In the genomic region with DNA sequence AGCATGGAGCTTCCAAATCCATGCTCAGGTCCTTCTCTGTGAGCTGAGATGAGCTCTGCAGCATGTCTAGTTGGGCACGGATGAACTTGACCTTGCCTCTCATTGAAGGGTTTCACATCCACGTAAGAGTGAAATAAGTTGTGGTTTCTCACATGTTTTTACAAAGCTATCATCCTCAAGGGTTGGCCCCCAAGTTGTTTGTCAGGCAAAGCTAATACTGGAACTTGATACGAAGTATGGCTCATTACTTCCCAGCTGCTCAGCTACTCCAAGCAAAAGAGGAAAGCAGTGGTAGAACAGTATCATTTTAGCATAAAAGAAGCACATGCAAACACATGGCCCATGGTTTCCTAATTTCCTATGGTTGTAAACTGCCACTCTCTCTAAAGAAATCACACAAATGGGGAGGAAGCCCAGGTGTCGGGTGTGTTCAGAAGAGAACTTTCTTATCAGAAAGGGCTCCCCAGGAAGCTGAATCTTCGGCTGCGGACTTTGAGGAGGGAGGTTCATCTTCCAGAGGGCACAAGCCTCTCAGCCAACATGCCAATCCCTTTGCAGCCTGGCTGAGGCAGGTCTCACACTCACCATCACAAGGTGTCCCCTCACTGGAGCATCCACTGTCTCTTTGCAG, we compare ENCODE assay signal across 11 cellular contexts. TPM values are rescaled to one million over a fixed set of nuclear protein-coding genes. Genes with fewer than 3 reads are reported as not detected.
DNase-seq lines count a peak whose midpoint lies in the region; ATAC-seq lines count a peak whose summit lies in the region.
"Had no signal": no experiment of that assay in that cellular context is flagged by ENCODE, and none has a peak within 500 bp of the region (broad histone marks: within the 10 kb centered on the region; RNA-seq: fewer than 3 reads in every experiment).

No MANE protein-coding gene starts in this region.

- H3K4me3 ChIP-seq in naive thymus-derived CD4-positive, alpha-beta T cell (ENCODE audit: low read length) = no peak overlapping the region
- H3K4me3 ChIP-seq: upper lobe of right lung had no signal

- intact Hi-C loops in activated T-helper 1 cell treated with anti-CD3 and anti-CD28 coated beads, Interleukin-12 subunit alpha, Interleukin-12 subunit beta, Interleukin-2, Interleukin-4 antibody, amounts not matched to agents 30 ng/mL and 10 ng/mL and 1 ng/mL, durations not matched to agents 14 hours and 24 hours and 36 hours (cut with micrococcal nuclease) = loop anchor here (1.0 to 10.0 kb wide), 6 partner anchors 9 to 357 kb away; a partner anchor contains a TSS
- intact Hi-C loops in naive thymus-derived CD4-positive, alpha-beta T cell (cut with micrococcal nuclease) = loop anchor here (1.0 to 2.0 kb wide), 3 partner anchors 49 to 615 kb away; no protein-coding TSS in a partner anchor

- ATAC-seq in GM18519 (IDR thresholded peaks at IDR 0.05; ENCODE audit: low FRiP score, unreplicated experiment) (peak; percentile 81), GM21381 (IDR thresholded peaks at IDR 0.05; ENCODE audit: unreplicated experiment) (peak; percentile 88), HG03097 (IDR thresholded peaks at IDR 0.05; ENCODE audit: low FRiP score, unreplicated experiment) (peak; percentile 74)
- ATAC-seq in naive thymus-derived CD4-positive, alpha-beta T cell = no peak
- ATAC-seq in naive thymus-derived CD8-positive, alpha-beta T cell = no peak
- ATAC-seq: upper lobe of right lung had no signal

- no peak for DNase-seq in activated T-helper 1 cell treated with anti-CD3 and anti-CD28 coated beads, Interleukin-12 subunit alpha, Interleukin-12 subunit beta, Interleukin-2, Interleukin-4 antibody, amounts not matched to agents 30 ng/mL and 10 ng/mL and 1 ng/mL, durations not matched to agents 14 hours and 24 hours and 36 hours (ENCODE audit: low spot score)
- DNase-seq in NCI-H2196 (lab: John Stamatoyannopoulos, UW; ENCODE audit: unreplicated experiment) (no peak), NCI-H1048 (lab: John Stamatoyannopoulos, UW) (no peak)
- no peak for DNase-seq in naive thymus-derived CD4-positive, alpha-beta T cell
- no peak for DNase-seq in naive thymus-derived CD8-positive, alpha-beta T cell
- DNase-seq: amniotic stem cell, NCI-H774, upper lobe of right lung had no signal

- peaks cover 2% of the 10 kb centered on the region for H3K36me3 Mint-ChIP-seq in activated T-helper 1 cell treated with anti-CD3 and anti-CD28 coated beads, Interleukin-12 subunit alpha, Interleukin-12 subunit beta, Interleukin-2, Interleukin-4 antibody, amounts not matched to agents 30 ng/mL and 10 ng/mL and 1 ng/mL, durations not matched to agents 14 hours and 24 hours and 36 hours (ENCODE audit: low read depth)
- no peaks in the 10 kb centered on the region for H3K36me3 Mint-ChIP-seq in naive thymus-derived CD4-positive, alpha-beta T cell
- H3K36me3 Mint-ChIP-seq in naive thymus-derived CD8-positive, alpha-beta T cell = no peaks in the 10 kb centered on the region

- H3K9me3 ChIP-seq in naive thymus-derived CD4-positive, alpha-beta T cell (ENCODE audit: control insufficient read depth in 2 of 3, low read length in 3 of 3) = no peaks in the 10 kb centered on the region
- H3K9me3 ChIP-seq: upper lobe of right lung had no signal

- CTCF ChIA-PET in naive thymus-derived CD4-positive, alpha-beta T cell (lab: Charles Lee) = no interaction called here

- H3K27ac ChIP-seq in naive thymus-derived CD4-positive, alpha-beta T cell (ENCODE audit: low read depth, low read length) = no peak overlapping the region
- H3K27ac ChIP-seq: upper lobe of right lung had no signal

- POLR2A ChIA-PET in naive thymus-derived CD4-positive, alpha-beta T cell (lab: Charles Lee) = no interaction called here
- POLR2A ChIA-PET in naive thymus-derived CD8-positive, alpha-beta T cell (lab: Charles Lee) = no interaction called here

- H3K36me3 ChIP-seq in naive thymus-derived CD4-positive, alpha-beta T cell (ENCODE audit: control insufficient read depth in 2 of 3, insufficient read depth in 3 of 3, low read length in 3 of 3) = no peaks in the 10 kb centered on the region

- H3K27me3 Mint-ChIP-seq in activated T-helper 1 cell treated with anti-CD3 and anti-CD28 coated beads, Interleukin-12 subunit alpha, Interleukin-12 subunit beta, Interleukin-2, Interleukin-4 antibody, amounts not matched to agents 30 ng/mL and 10 ng/mL and 1 ng/mL, durations not matched to agents 14 hours and 24 hours and 36 hours (ENCODE audit: insufficient read depth) = no peaks in the 10 kb centered on the region
- H3K27me3 Mint-ChIP-seq in naive thymus-derived CD4-positive, alpha-beta T cell = peaks cover 0 to 18% (median 8%) of the 10 kb centered on the region in 5 donors
- peaks cover 2 to 8% (median 6%) of the 10 kb centered on the region in 5 donors for H3K27me3 Mint-ChIP-seq in naive thymus-derived CD8-positive, alpha-beta T cell

- H3K9me3 Mint-ChIP-seq in activated T-helper 1 cell treated with anti-CD3 and anti-CD28 coated beads, Interleukin-12 subunit alpha, Interleukin-12 subunit beta, Interleukin-2, Interleukin-4 antibody, amounts not matched to agents 30 ng/mL and 10 ng/mL and 1 ng/mL, durations not matched to agents 14 hours and 24 hours and 36 hours = no peaks in the 10 kb centered on the region
- no peaks in the 10 kb centered on the region for H3K9me3 Mint-ChIP-seq in naive thymus-derived CD4-positive, alpha-beta T cell
- H3K9me3 Mint-ChIP-seq in naive thymus-derived CD8-positive, alpha-beta T cell = no peaks in the 10 kb centered on the region

- peaks cover 33% of the 10 kb centered on the region for H3K4me1 Mint-ChIP-seq in activated T-helper 1 cell treated with anti-CD3 and anti-CD28 coated beads, Interleukin-12 subunit alpha, Interleukin-12 subunit beta, Interleukin-2, Interleukin-4 antibody, amounts not matched to agents 30 ng/mL and 10 ng/mL and 1 ng/mL, durations not matched to agents 14 hours and 24 hours and 36 hours (ENCODE audit: low read depth)
- peaks cover 0 to 41% (median 0%) of the 10 kb centered on the region in 7 donors for H3K4me1 Mint-ChIP-seq in naive thymus-derived CD4-positive, alpha-beta T cell
- peaks cover 0 to 3% (median 0%) of the 10 kb centered on the region in 4 donors for H3K4me1 Mint-ChIP-seq in naive thymus-derived CD8-positive, alpha-beta T cell

- peak overlapping the region; percentile 15 for H3K4me3 Mint-ChIP-seq in activated T-helper 1 cell treated with anti-CD3 and anti-CD28 coated beads, Interleukin-12 subunit alpha, Interleukin-12 subunit beta, Interleukin-2, Interleukin-4 antibody, amounts not matched to agents 30 ng/mL and 10 ng/mL and 1 ng/mL, durations not matched to agents 14 hours and 24 hours and 36 hours
- H3K4me3 Mint-ChIP-seq in naive thymus-derived CD4-positive, alpha-beta T cell = peak overlapping the region in 1 of 10 donors; percentile 42
- no peak overlapping the region for H3K4me3 Mint-ChIP-seq in naive thymus-derived CD8-positive, alpha-beta T cell

- no peaks in the 10 kb centered on the region for H3K4me1 ChIP-seq in naive thymus-derived CD4-positive, alpha-beta T cell (ENCODE audit: control insufficient read depth in 2 of 2, insufficient read depth in 2 of 2, low read length in 2 of 2)

- no peaks in the 10 kb centered on the region for H3K27me3 ChIP-seq in naive thymus-derived CD4-positive, alpha-beta T cell (ENCODE audit: control insufficient read depth in 2 of 2, insufficient read depth in 2 of 2, low read length in 2 of 2)
- H3K27me3 ChIP-seq: upper lobe of right lung had no signal

- peak overlapping the region; percentile 40 for H3K27ac Mint-ChIP-seq in activated T-helper 1 cell treated with anti-CD3 and anti-CD28 coated beads, Interleukin-12 subunit alpha, Interleukin-12 subunit beta, Interleukin-2, Interleukin-4 antibody, amounts not matched to agents 30 ng/mL and 10 ng/mL and 1 ng/mL, durations not matched to agents 14 hours and 24 hours and 36 hours
- H3K27ac Mint-ChIP-seq in naive thymus-derived CD4-positive, alpha-beta T cell = peak overlapping the region in 1 of 9 donors; percentile 55
- H3K27ac Mint-ChIP-seq in naive thymus-derived CD8-positive, alpha-beta T cell = no peak overlapping the region

RNA-seq across cellular contexts. Expression of a gene that starts 45.3 kb away (rescaled TPM):
- total RNA-seq in activated T-helper 1 cell treated with anti-CD3 and anti-CD28 coated beads, Interleukin-12 subunit alpha, Interleukin-12 subunit beta, Interleukin-2, Interleukin-4 antibody, amounts not matched to agents 30 ng/mL and 10 ng/mL and 1 ng/mL, durations not matched to agents 14 hours and 24 hours and 36 hours = 2.6 and 2.9 TPM in 2 replicates
- 10 to 100 TPM in 2 of 5 experiments, under 1 TPM in 3; 0.32 to 27.6 (median 0.61) TPM for total RNA-seq in naive thymus-derived CD4-positive, alpha-beta T cell
- polyA plus RNA-seq in naive thymus-derived CD4-positive, alpha-beta T cell = 1 to 10 TPM in 1 of 2 donors, under 1 TPM in 1; 0.89 to 1.2 TPM
- 1 to 10 TPM; 4.5 TPM for total RNA-seq in naive thymus-derived CD8-positive, alpha-beta T cell
- polyA plus RNA-seq in naive thymus-derived CD8-positive, alpha-beta T cell = 10 to 100 TPM in 1 of 3 donors, 1 to 10 TPM in 1, under 1 TPM in 1; 0.48 to 15.2 (median 1.1) TPM

RNA-seq across cellular contexts. Expression of a gene that starts 51.5 kb away (rescaled TPM):
- not detected in 2 replicates for total RNA-seq in activated T-helper 1 cell treated with anti-CD3 and anti-CD28 coated beads, Interleukin-12 subunit alpha, Interleukin-12 subunit beta, Interleukin-2, Interleukin-4 antibody, amounts not matched to agents 30 ng/mL and 10 ng/mL and 1 ng/mL, durations not matched to agents 14 hours and 24 hours and 36 hours
- not detected for total RNA-seq in naive thymus-derived CD4-positive, alpha-beta T cell
- polyA plus RNA-seq in naive thymus-derived CD4-positive, alpha-beta T cell = not detected
- total RNA-seq in naive thymus-derived CD8-positive, alpha-beta T cell = not detected
- not detected for polyA plus RNA-seq in naive thymus-derived CD8-positive, alpha-beta T cell
- total RNA-seq: upper lobe of right lung had no signal

Comparison
In these comparisons a context has a peak if more than half of its experiments do, and no peak if none do; other contexts are left out.
1. ATAC-seq: peak in GM18519 (single experiment), GM21381 (single experiment) and HG03097 (single experiment); none in naive thymus-derived CD4-positive, alpha-beta T cell (single experiment) and naive thymus-derived CD8-positive, alpha-beta T cell (0 of 2).